In the genomic region with DNA sequence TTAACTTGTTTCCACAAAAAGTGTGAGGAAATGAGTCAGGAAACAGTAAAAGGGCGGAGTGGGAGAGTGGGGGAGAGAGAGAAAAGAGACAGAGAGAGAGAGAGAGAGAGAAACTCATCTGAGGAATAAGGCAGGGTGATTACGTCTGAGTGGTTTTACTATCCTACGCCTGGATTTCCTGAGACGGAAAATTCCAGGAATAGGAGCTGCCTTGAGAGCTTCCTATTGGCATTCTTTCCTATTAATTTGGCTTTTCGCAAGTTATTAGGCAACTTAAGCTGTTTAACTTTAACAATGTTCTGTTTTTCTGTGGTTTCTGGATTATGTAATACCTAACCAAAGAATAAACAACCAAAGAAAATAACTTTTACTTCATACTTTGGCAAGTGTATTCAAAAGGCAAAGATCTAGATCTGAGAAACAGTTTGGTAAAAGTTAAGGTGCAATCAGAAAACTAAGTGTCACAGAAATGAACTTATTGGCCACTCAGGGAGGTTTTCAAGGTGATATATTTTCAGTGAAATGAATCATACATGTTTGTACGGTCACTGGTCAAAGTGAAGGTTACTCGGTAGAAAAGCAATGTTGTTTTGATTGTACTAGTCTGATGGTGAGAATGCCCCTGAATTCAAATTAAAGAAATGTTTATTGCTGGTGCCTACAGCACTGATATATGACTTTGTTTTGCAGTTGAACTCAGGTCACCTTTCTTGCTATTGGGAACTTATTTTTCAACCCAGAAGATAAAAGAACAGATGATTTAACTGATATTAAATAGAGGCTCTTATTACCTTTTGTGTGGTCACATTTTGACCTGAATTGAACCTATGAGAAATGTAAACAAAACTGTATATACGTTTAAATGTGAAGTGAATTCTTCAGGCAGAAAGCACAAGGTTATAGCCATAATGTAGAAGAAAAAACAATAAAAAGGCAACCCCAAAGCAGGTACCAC, we compare ENCODE assay signal across 1 cellular context.
TF ChIP-seq lines count a peak whose summit lies in the region.

No MANE protein-coding gene starts in this region.

TF ChIP-seq in A549, 52 proteins besides CTCF, POLR2A, EP300 and RAD21 (continued from another document):
- TF ChIP-seq SREBF2 (IDR thresholded peaks at IDR 0.05) (no peak), MAFK (IDR thresholded peaks at IDR 0.05; ENCODE audit: partially characterized antibody) (no peak), CBX2 (IDR thresholded peaks at IDR 0.05; ENCODE audit: borderline replicate concordance, low read depth) (no peak), FOXS1 (CRISPR knock-in tag; IDR thresholded peaks at IDR 0.05) (no peak), CBX8 (IDR thresholded peaks at IDR 0.05) (no peak), EHMT2 (IDR thresholded peaks at IDR 0.05; ENCODE audit: low read depth) (no peak)
- TF ChIP-seq, protein P1, sequence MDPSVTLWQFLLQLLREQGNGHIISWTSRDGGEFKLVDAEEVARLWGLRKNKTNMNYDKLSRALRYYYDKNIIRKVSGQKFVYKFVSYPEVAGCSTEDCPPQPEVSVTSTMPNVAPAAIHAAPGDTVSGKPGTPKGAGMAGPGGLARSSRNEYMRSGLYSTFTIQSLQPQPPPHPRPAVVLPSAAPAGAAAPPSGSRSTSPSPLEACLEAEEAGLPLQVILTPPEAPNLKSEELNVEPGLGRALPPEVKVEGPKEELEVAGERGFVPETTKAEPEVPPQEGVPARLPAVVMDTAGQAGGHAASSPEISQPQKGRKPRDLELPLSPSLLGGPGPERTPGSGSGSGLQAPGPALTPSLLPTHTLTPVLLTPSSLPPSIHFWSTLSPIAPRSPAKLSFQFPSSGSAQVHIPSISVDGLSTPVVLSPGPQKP (IDR thresholded peaks at IDR 0.05; ENCODE audit: low read depth, low read length) = no peak
